In genomic region chr5:169746147-169746694, GRCh38 we compare ENCODE assay signal across 16 cellular contexts.
DNase-seq lines count a peak whose midpoint lies in the region; ATAC-seq and TF ChIP-seq lines count a peak whose summit lies in the region.
"Had no signal": no experiment of that assay in that cellular context is flagged by ENCODE, and none has a peak within 500 bp of the region (broad histone marks: within the 10 kb centered on the region; RNA-seq: fewer than 3 reads in every experiment).

No MANE protein-coding gene starts in this region.

- H3K27me3 ChIP-seq in BLaER1 treated with 17β-estradiol and CSF1 and Interleukin-3, amounts not matched to agents 10 nM and 100 nM, result no peaks in the 10 kb centered on the region
- no peaks in the 10 kb centered on the region for H3K27me3 ChIP-seq in IMR-90 (ENCODE audit: control insufficient read depth, insufficient read depth, low read length)
- H3K27me3 ChIP-seq: esophagus squamous epithelium, ovary had no signal

- dilution Hi-C loops in IMR-90 (cut with HindIII; ENCODE audit: low sequenced_read_pairs, unreplicated experiment), result no loop called here

- H3K23ac ChIP-seq in IMR-90 (ENCODE audit: low read depth, low read length), result no peak overlapping the region

- no peak overlapping the region for H2BK5ac ChIP-seq in IMR-90 (ENCODE audit: low read depth, low read length, poor library complexity, severe bottlenecking)

- DNase-seq in IMR-90 (no peak), epithelial cell of prostate (ENCODE audit: low read depth, low spot score) (no peak), DMS53 (lab: John Stamatoyannopoulos, UW) (no peak), NCI-H1436 (lab: John Stamatoyannopoulos, UW) (no peak)
- DNase-seq in NK-92 treated with Interleukin-12 subunit alpha and Interleukin-12 subunit beta, amount 100 ng/mL, for 24 hours (lab: John Stamatoyannopoulos, UW), result no peak
- DNase-seq: activated CD4-positive, CD25-positive, alpha-beta regulatory T cell; activated gamma-delta T cell; cerebellar nuclear complex; esophagus squamous epithelium; NCI-H1105; NCI-H526; SIG-M5 had no signal

- no TSS peak for BruUV-seq in IMR-90 (replicated peaks; lab: Mats Ljungman, UMichigan)

- H3K4me3 ChIP-seq in BLaER1 treated with 17β-estradiol and CSF1 and Interleukin-3, amounts not matched to agents 10 nM and 100 nM, result no peak overlapping the region
- H3K4me3 ChIP-seq in IMR-90 (ENCODE audit: insufficient read depth, low read depth, low read length), result no peak overlapping the region
- H3K4me3 ChIP-seq: esophagus squamous epithelium, ovary had no signal

- no peak overlapping the region for H3K4ac ChIP-seq in IMR-90 (ENCODE audit: low read depth, low read length)

- no peaks in the 10 kb centered on the region for H3K79me1 ChIP-seq in IMR-90 (ENCODE audit: low read depth in 1 of 2, low read length in 2 of 2)

- 0 out of 22 replicates have a peak overlapping the region, but pooled peaks of 1 of the 11 experiments have one; percentile 6 for H3K27ac ChIP-seq in BLaER1 treated with 17β-estradiol and CSF1 and Interleukin-3, amounts not matched to agents 10 nM and 100 nM
- no peak overlapping the region for H3K27ac ChIP-seq in IMR-90 (ENCODE audit: insufficient read depth, low read length)
- H3K27ac ChIP-seq in epithelial cell of prostate, result peak overlapping the region; percentile 71
- H3K27ac ChIP-seq: esophagus squamous epithelium had no signal

- H2AK9ac ChIP-seq in IMR-90 (replicated peaks; ENCODE audit: low read depth, low read length, poor library complexity), result no peak overlapping the region

- CTCF ChIA-PET in IMR-90 (lab: Yijun Ruan, JAX), result interaction anchor here (0.5 kb wide), 1 partner anchor 10 kb away, joined by 3 read pairs; no protein-coding TSS in a partner anchor

- peaks cover 0 to 53% (median 42%) of the 10 kb centered on the region in 10 experiments; a peak in 17 of 20 replicates for H3K4me1 ChIP-seq in BLaER1 treated with 17β-estradiol and CSF1 and Interleukin-3, amounts not matched to agents 10 nM and 100 nM
- peaks cover 8% of the 10 kb centered on the region for H3K4me1 ChIP-seq in IMR-90 (ENCODE audit: control insufficient read depth, insufficient read depth, low read length)
- H3K4me1 ChIP-seq: esophagus squamous epithelium had no signal

- no peak overlapping the region for H3K18ac ChIP-seq in IMR-90 (ENCODE audit: low read depth, low read length)

- peaks cover 12% of the 10 kb centered on the region; the same call in 1 of the 2 replicates for H3K9me1 ChIP-seq in IMR-90 (ENCODE audit: insufficient read depth, low read length)

- in situ Hi-C loops in IMR-90 (cut with MboI; ENCODE audit: low sequenced_read_pairs), result no loop called here

- no peaks in the 10 kb centered on the region; a peak in 1 of 22 replicates for H3K9me3 ChIP-seq in BLaER1 treated with 17β-estradiol and CSF1 and Interleukin-3, amounts not matched to agents 10 nM and 100 nM (replicated peaks in 1 of 11)
- no peaks in the 10 kb centered on the region for H3K9me3 ChIP-seq in IMR-90 (ENCODE audit: control insufficient read depth, insufficient read depth, low read length)
- H3K9me3 ChIP-seq: esophagus squamous epithelium, ovary had no signal

- TF ChIP-seq POLR2A in IMR-90 (IDR thresholded peaks at IDR 0.05; ENCODE audit: low read depth, low read length), result no peak

- H4K91ac ChIP-seq in IMR-90 (ENCODE audit: insufficient read depth, low read depth, low read length), result no peak overlapping the region

- H2AFZ ChIP-seq in IMR-90 (replicated peaks; ENCODE audit: low read length, poor library complexity), result no peak overlapping the region

- H4K8ac ChIP-seq in IMR-90 (ENCODE audit: low read depth in 2 of 2, low read length in 2 of 2), result no peak overlapping the region; a peak in 1 of 4 replicates

- H3K36me3 ChIP-seq in BLaER1 treated with 17β-estradiol and CSF1 and Interleukin-3, amounts not matched to agents 10 nM and 100 nM, result peaks cover 54 to 100% (median 85%) of the 10 kb centered on the region in 11 experiments
- no peaks in the 10 kb centered on the region for H3K36me3 ChIP-seq in IMR-90 (ENCODE audit: control insufficient read depth, insufficient read depth, low read length)
- H3K36me3 ChIP-seq: esophagus squamous epithelium, ovary had no signal

- ATAC-seq in GM18907 (IDR thresholded peaks at IDR 0.05; ENCODE audit: unreplicated experiment) (peak; percentile 54), IMR-90 (ENCODE audit: low read depth) (no peak), GM19452 (IDR thresholded peaks at IDR 0.05; ENCODE audit: unreplicated experiment) (no peak)

- H3K4me2 ChIP-seq in BLaER1 treated with 17β-estradiol and CSF1 and Interleukin-3, amounts not matched to agents 10 nM and 100 nM, result peak overlapping the region in 8 of 11 experiments; percentile 33 to 81 (median 60); a peak in 15 of 22 replicates
- no peak overlapping the region for H3K4me2 ChIP-seq in IMR-90 (ENCODE audit: low read depth, low read length)

- no peak overlapping the region for H2BK15ac ChIP-seq in IMR-90 (ENCODE audit: low read depth, low read length)

- POLR2A ChIA-PET in IMR-90 (lab: Charles Lee; ENCODE audit: unreplicated experiment), result no interaction called here

- no peak overlapping the region for H4K5ac ChIP-seq in IMR-90 (ENCODE audit: low read depth, low read length)

- WGBS in IMR-90 (ENCODE audit: extremely low coverage in 2 of 2, insufficient read length in 1 of 2), 2 experiments, result 59% methylated on average over 2 of the region's 5 CpGs; no CpG with 5 or more reads in 1 of the 2 experiments

- H4K20me1 ChIP-seq in BLaER1 treated with 17β-estradiol and CSF1 and Interleukin-3, amounts not matched to agents 10 nM and 100 nM, result peaks cover 0 to 70% (median 8%) of the 10 kb centered on the region in 11 experiments; a peak in 8 of 22 replicates
- H4K20me1 ChIP-seq in IMR-90 (ENCODE audit: insufficient read depth, low read length), result no peaks in the 10 kb centered on the region

- H2AK5ac ChIP-seq in IMR-90 (ENCODE audit: low read depth, low read length), result no peak overlapping the region

- H3K14ac ChIP-seq in IMR-90 (replicated peaks; ENCODE audit: low read depth, low read length), result no peak overlapping the region

- no peak overlapping the region for H3K56ac ChIP-seq in IMR-90 (ENCODE audit: extremely low read depth, insufficient read depth, low read length)

- TF ChIP-seq CTCF in IMR-90 (conservative IDR thresholded peaks at IDR 0.05; ENCODE audit: low read depth, low read length), result no peak

- H2BK20ac ChIP-seq in IMR-90 (ENCODE audit: low read depth, low read length), result peak overlapping the region; percentile 81; the same call in 1 of the 2 replicates

- no peak overlapping the region; the same call in 1 of the 2 replicates for H2BK120ac ChIP-seq in IMR-90 (ENCODE audit: low read depth, low read length)

- TF ChIP-seq RAD21 in IMR-90 (IDR thresholded peaks at IDR 0.05; ENCODE audit: low read length), result no peak

- intact Hi-C loops in IMR-90 (cut with micrococcal nuclease), result loop anchor here (5.0 kb wide), 1 partner anchor 116 kb away; no protein-coding TSS in a partner anchor

- no peak overlapping the region for H3K9ac ChIP-seq in BLaER1 treated with 17β-estradiol and CSF1 and Interleukin-3, amounts not matched to agents 10 nM and 100 nM
- no peak overlapping the region for H3K9ac ChIP-seq in IMR-90 (ENCODE audit: low read depth, low read length)

TF ChIP-seq in IMR-90, 13 proteins besides CTCF, POLR2A, EP300 and RAD21:
- TF ChIP-seq USF2 (IDR thresholded peaks at IDR 0.05; ENCODE audit: low read depth, low read length) (no peak), CEBPB (IDR thresholded peaks at IDR 0.05; ENCODE audit: low read depth, low read length) (no peak), MXI1 (IDR thresholded peaks at IDR 0.05; ENCODE audit: borderline replicate concordance, low read depth, low read length) (no peak), MAZ (IDR thresholded peaks at IDR 0.05; ENCODE audit: borderline replicate concordance, low read depth, low read length) (no peak), RFX5 (IDR thresholded peaks at IDR 0.05; ENCODE audit: low read depth, low read length) (no peak), SMC3 (IDR thresholded peaks at IDR 0.05; ENCODE audit: low read depth, low read length) (no peak), BHLHE40 (IDR thresholded peaks at IDR 0.05; ENCODE audit: low read depth, low read length) (no peak), ELK1 (IDR thresholded peaks at IDR 0.05; ENCODE audit: borderline replicate concordance, low read depth, low read length) (no peak), MAFK (IDR thresholded peaks at IDR 0.05; ENCODE audit: low read depth, low read length) (no peak)
TF ChIP-seq in IMR-90: peak in this region for 0.
